In the genomic region with DNA sequence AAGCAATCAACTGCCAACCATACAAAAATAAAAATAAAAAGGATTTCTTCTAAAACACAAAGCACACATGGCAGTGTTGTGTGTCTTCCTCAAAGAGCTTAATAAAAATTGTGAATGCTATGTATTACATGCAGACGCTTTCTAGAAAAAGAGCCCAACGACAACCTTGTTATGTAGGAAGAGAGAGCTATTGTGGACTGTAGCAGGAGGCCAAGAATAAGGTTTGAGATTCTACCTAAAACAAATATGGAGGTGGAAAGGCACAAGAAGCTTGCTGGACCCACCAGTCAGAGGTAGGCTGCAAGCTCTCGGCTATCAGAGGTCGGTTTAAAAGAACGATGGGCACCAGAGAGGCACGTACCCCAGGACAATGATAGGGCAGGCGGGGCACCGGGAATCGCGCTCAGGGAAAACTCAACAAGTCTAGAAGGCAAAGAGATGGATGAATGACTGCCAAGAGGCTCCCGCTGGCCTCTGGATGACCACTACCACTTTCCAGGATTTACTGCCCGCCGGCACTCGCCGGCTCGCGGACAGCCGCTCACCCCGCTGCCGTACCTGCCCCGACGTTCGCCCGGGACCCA, we compare ENCODE assay signal across 8 cellular contexts. TPM values are rescaled to one million over a fixed set of nuclear protein-coding genes. Genes with fewer than 3 reads are reported as not detected.
DNase-seq lines count a peak whose midpoint lies in the region; TF ChIP-seq lines count a peak whose summit lies in the region.

No MANE protein-coding gene starts in this region.

- peak overlapping the region; percentile 91 to 98 (median 96) for H3K9ac ChIP-seq in BLaER1 treated with 17β-estradiol and CSF1 and Interleukin-3, amounts not matched to agents 10 nM and 100 nM
- H3K9ac ChIP-seq in skeletal muscle satellite cell (ENCODE audit: low read depth, low read length) = peak overlapping the region; percentile 91

- WGBS in adrenal gland, 4 donors = 1 to 5% (median 3%) methylated on average over 10 to 24 of the region's 24 CpGs
- 2% methylated on average over 24 of the region's 24 CpGs for WGBS in hepatocyte (ENCODE audit: low lambda C conversion rate, missing lambda C conversion rate)

- no peaks in the 10 kb centered on the region for H3K27me3 ChIP-seq in BLaER1 treated with 17β-estradiol and CSF1 and Interleukin-3, amounts not matched to agents 10 nM and 100 nM
- H3K27me3 ChIP-seq in adrenal gland = no peaks in the 10 kb centered on the region
- no peaks in the 10 kb centered on the region for H3K27me3 ChIP-seq in hepatocyte
- no peaks in the 10 kb centered on the region for H3K27me3 ChIP-seq in skeletal muscle satellite cell (ENCODE audit: control insufficient read depth, insufficient read depth, low read length)

- no peak for TF ChIP-seq POLR2A in adrenal gland (IDR thresholded peaks at IDR 0.05)

- H3K27ac ChIP-seq in BLaER1 treated with 17β-estradiol and CSF1 and Interleukin-3, amounts not matched to agents 10 nM and 100 nM = peak overlapping the region; percentile 92 to 97 (median 95)
- H3K27ac ChIP-seq in adrenal gland = peak overlapping the region; percentile 53 to 93 (median 79)
- H3K27ac ChIP-seq in hepatocyte = peak overlapping the region; percentile 94

- DNase-seq in HT1080 (ENCODE audit: low read depth) = peak; percentile 25
- DNase-seq in adrenal gland = peak in 5 of 7 donors; percentile 30 to 55 (median 42)
- DNase-seq in hepatocyte (ENCODE audit: low spot score) = no peak
- no peak for DNase-seq in stimulated activated CD4-positive, alpha-beta T cell treated with anti-CD3 and anti-CD28 coated beads, Interleukin-2, amount 100 ng/mL, for 24 hours
- no peak for DNase-seq in OCI-M2 (lab: John Stamatoyannopoulos, UW; ENCODE audit: unreplicated experiment)
- DNase-seq in stimulated activated CD4-positive, alpha-beta T cell treated with anti-CD3 and anti-CD28 coated beads, Interleukin-15, amount 100 ng/mL, for 24 hours = no peak

- H4K20me1 ChIP-seq in BLaER1 treated with 17β-estradiol and CSF1 and Interleukin-3, amounts not matched to agents 10 nM and 100 nM = peaks cover 0 to 48% (median 25%) of the 10 kb centered on the region in 11 experiments; a peak in 16 of 22 replicates
- H4K20me1 ChIP-seq in hepatocyte (ENCODE audit: insufficient read depth, poor library complexity, severe bottlenecking) = peaks cover 10% of the 10 kb centered on the region

- H2AFZ ChIP-seq in hepatocyte = peak overlapping the region; percentile 96

- peaks cover 0 to 5% (median 0%) of the 10 kb centered on the region in 11 experiments; a peak in 4 of 22 replicates for H3K36me3 ChIP-seq in BLaER1 treated with 17β-estradiol and CSF1 and Interleukin-3, amounts not matched to agents 10 nM and 100 nM
- H3K36me3 ChIP-seq in adrenal gland (replicated peaks in 1 of 2) (no peaks in the 10 kb centered on the region), hepatocyte (replicated peaks; ENCODE audit: insufficient read depth, low read depth) (no peaks in the 10 kb centered on the region), skeletal muscle satellite cell (ENCODE audit: insufficient read depth, low read length) (no peaks in the 10 kb centered on the region)

- H3K9me2 ChIP-seq in hepatocyte (replicated peaks; ENCODE audit: insufficient read depth) = no peaks in the 10 kb centered on the region

- no peaks in the 10 kb centered on the region for H3K9me3 ChIP-seq in BLaER1 treated with 17β-estradiol and CSF1 and Interleukin-3, amounts not matched to agents 10 nM and 100 nM (replicated peaks in 1 of 11)
- H3K9me3 ChIP-seq in adrenal gland (replicated peaks in 1 of 3) (no peaks in the 10 kb centered on the region), hepatocyte (ENCODE audit: low read depth) (no peaks in the 10 kb centered on the region), skeletal muscle satellite cell (replicated peaks; ENCODE audit: low read length) (no peaks in the 10 kb centered on the region)

- peaks cover 21 to 37% (median 29%) of the 10 kb centered on the region in 10 experiments for H3K4me1 ChIP-seq in BLaER1 treated with 17β-estradiol and CSF1 and Interleukin-3, amounts not matched to agents 10 nM and 100 nM
- peaks cover 44 to 48% of the 10 kb centered on the region in 2 donors for H3K4me1 ChIP-seq in adrenal gland (replicated peaks in 1 of 2)
- peaks cover 12% of the 10 kb centered on the region for H3K4me1 ChIP-seq in hepatocyte (ENCODE audit: insufficient read depth)
- H3K4me1 ChIP-seq in skeletal muscle satellite cell (ENCODE audit: control insufficient read depth, insufficient read depth, low read length) = peaks cover 21% of the 10 kb centered on the region

- TF ChIP-seq CTCF in adrenal gland (IDR thresholded peaks at IDR 0.05) (no peak), hepatocyte (IDR thresholded peaks at IDR 0.05; ENCODE audit: poor library complexity) (no peak)

- peaks cover 54% of the 10 kb centered on the region for H3K79me2 ChIP-seq in hepatocyte

- H3K4me3 ChIP-seq in BLaER1 treated with 17β-estradiol and CSF1 and Interleukin-3, amounts not matched to agents 10 nM and 100 nM = peak overlapping the region; percentile 83 to 98 (median 92)
- peak overlapping the region; percentile 33 to 95 (median 73) for H3K4me3 ChIP-seq in adrenal gland
- H3K4me3 ChIP-seq in hepatocyte = peak overlapping the region; percentile 95
- peak overlapping the region; percentile 75 for H3K4me3 ChIP-seq in skeletal muscle satellite cell (ENCODE audit: low read length)

- peak overlapping the region; percentile 73 to 94 (median 81) for H3K4me2 ChIP-seq in BLaER1 treated with 17β-estradiol and CSF1 and Interleukin-3, amounts not matched to agents 10 nM and 100 nM
- peak overlapping the region; percentile 81 for H3K4me2 ChIP-seq in hepatocyte
- H3K4me2 ChIP-seq in skeletal muscle satellite cell (ENCODE audit: low read length) = peak overlapping the region; percentile 88

- intact Hi-C loops in adrenal gland (cut with DNase I) = loop anchor here in 1 of 2 donors (5.0 kb wide), 1 partner anchor 139 kb away; a partner anchor contains a TSS

RNA-seq across cellular contexts. Expression of a gene that starts 1.1 kb away (rescaled TPM):
- 39.8 and 47.8 TPM in 2 replicates for total RNA-seq in HT1080 (2014; rRNA removed; shearing (Covaris generic))
- polyA plus RNA-seq in HT1080 (2015; cell fraction: cytosol; rRNA removed) = 34.5 and 51.3 TPM in 2 replicates
- polyA plus RNA-seq in HT1080 (2015; cell fraction: nucleus; rRNA removed) = 10.5 and 14.4 TPM in 2 replicates
- 10 to 100 TPM; 22.6 to 82.2 (median 52.9) TPM for total RNA-seq in adrenal gland
- polyA plus RNA-seq in adrenal gland = 10 to 100 TPM in 2 of 3 donors, 1 to 10 TPM in 1; 9.3 to 77.7 (median 25.2) TPM
- 35.7 and 50.6 TPM in 2 replicates for total RNA-seq in hepatocyte
- polyA plus RNA-seq in hepatocyte = 26.6 and 31.3 TPM in 2 replicates
- total RNA-seq in skeletal muscle satellite cell (2012; rRNA removed) = 16.4 and 30.2 TPM in 2 replicates

Comparison
In these comparisons a context has a peak if more than half of its experiments do, and no peak if none do; other contexts are left out.
1. DNase-seq: peak in HT1080 (single experiment) and adrenal gland (5 of 7); none in hepatocyte (single experiment), stimulated activated CD4-positive, alpha-beta T cell treated with anti-CD3 and anti-CD28 coated beads, Interleukin-2, amount 100 ng/mL, for 24 hours (0 of 2), OCI-M2 (single experiment) and stimulated activated CD4-positive, alpha-beta T cell treated with anti-CD3 and anti-CD28 coated beads, Interleukin-15, amount 100 ng/mL, for 24 hours (single experiment).
2. Peak in every context shown above with its lines, with median percentiles within 50 percentile points of each other: H3K27ac ChIP-seq, H3K4me2 ChIP-seq and H3K4me3 ChIP-seq.